Comparison of ENCODE assay signal across 16 cellular contexts in genomic region chr4:87966095-87966496, GRCh38. TPM values are rescaled to one million over a fixed set of nuclear protein-coding genes. Genes with fewer than 3 reads are reported as not detected.
DNase-seq lines count a peak whose midpoint lies in the region; ATAC-seq and TF ChIP-seq lines count a peak whose summit lies in the region.
"Had no signal": no experiment of that assay in that cellular context is flagged by ENCODE, and none has a peak within 500 bp of the region (broad histone marks: within the 10 kb centered on the region; RNA-seq: fewer than 3 reads in every experiment).

No MANE protein-coding gene starts in this region.

- no peak for TF ChIP-seq CTCF in WTC11 (IDR thresholded peaks at IDR 0.05)
- no peak for TF ChIP-seq CTCF in activated CD8-positive, alpha-beta T cell treated with anti-CD3 and anti-CD28 coated beads for 36 hours (IDR thresholded peaks at IDR 0.05)
- no peak for TF ChIP-seq CTCF in psoas muscle (IDR thresholded peaks at IDR 0.05)

- no peak overlapping the region for H2BK15ac ChIP-seq in neuronal stem cell (ENCODE audit: low read length)

- H3K9me3 ChIP-seq in neuronal stem cell (replicated peaks in 1 of 2; ENCODE audit: control insufficient read depth in 2 of 2, insufficient read depth in 1 of 2, low read depth in 1 of 2, low read length in 2 of 2) (peaks cover 0 to 2% of the 10 kb centered on the region in 2 donors), aorta (ENCODE audit: control insufficient read depth, low read length) (no peaks in the 10 kb centered on the region), psoas muscle (no peaks in the 10 kb centered on the region)
- H3K9me3 ChIP-seq: BE2C had no signal

- ATAC-seq in WTC11: no peak
- ATAC-seq in esophagus mucosa: peak; percentile 23
- peak; percentile 37 for ATAC-seq in aorta (ENCODE audit: low FRiP score)
- no peak for ATAC-seq in activated CD8-positive, alpha-beta T cell treated with anti-CD3 and anti-CD28 coated beads for 36 hours
- ATAC-seq in psoas muscle: no peak
- ATAC-seq: HepG2 had no signal

- H3K4me3 Mint-ChIP-seq in WTC11: no peak overlapping the region
- no peak overlapping the region for H3K4me3 Mint-ChIP-seq in activated CD8-positive, alpha-beta T cell treated with anti-CD3 and anti-CD28 coated beads for 36 hours
- H3K4me3 Mint-ChIP-seq: CD4-positive, alpha-beta memory T cell; HFFc6 had no signal

- H3K79me1 ChIP-seq in neuronal stem cell (ENCODE audit: low read depth, low read length): no peaks in the 10 kb centered on the region

- POLR2A ChIA-PET in WTC11 (lab: Charles Lee): no interaction called here
- POLR2A ChIA-PET in activated CD8-positive, alpha-beta T cell treated with anti-CD3 and anti-CD28 coated beads for 36 hours (lab: Charles Lee): no interaction called here

- H3K4me1 Mint-ChIP-seq in WTC11: peaks cover 5% of the 10 kb centered on the region
- no peaks in the 10 kb centered on the region for H3K4me1 Mint-ChIP-seq in activated CD8-positive, alpha-beta T cell treated with anti-CD3 and anti-CD28 coated beads for 36 hours (ENCODE audit: low read depth)
- H3K4me1 Mint-ChIP-seq: CD4-positive, alpha-beta memory T cell had no signal

- H3K27me3 Mint-ChIP-seq in WTC11 (ENCODE audit: low read depth): peaks cover 7% of the 10 kb centered on the region
- H3K27me3 Mint-ChIP-seq in activated CD8-positive, alpha-beta T cell treated with anti-CD3 and anti-CD28 coated beads for 36 hours: peaks cover 5% of the 10 kb centered on the region

- peak overlapping the region; percentile 25 for H3K18ac ChIP-seq in neuronal stem cell (ENCODE audit: low read length)

- H3K27ac Mint-ChIP-seq in WTC11: no peak overlapping the region
- no peak overlapping the region for H3K27ac Mint-ChIP-seq in activated CD8-positive, alpha-beta T cell treated with anti-CD3 and anti-CD28 coated beads for 36 hours
- H3K27ac Mint-ChIP-seq: CD4-positive, alpha-beta memory T cell; HFFc6 had no signal

- H3K36me3 ChIP-seq in neuronal stem cell (replicated peaks in 1 of 2; ENCODE audit: control insufficient read depth in 2 of 2, insufficient read depth in 2 of 2, low read length in 2 of 2) (no peaks in the 10 kb centered on the region), aorta (ENCODE audit: control insufficient read depth in 1 of 2, insufficient read depth in 2 of 2, low read length in 1 of 2) (no peaks in the 10 kb centered on the region), psoas muscle (ENCODE audit: insufficient read depth in 1 of 2, low read depth in 1 of 2) (no peaks in the 10 kb centered on the region)
- H3K36me3 ChIP-seq: BE2C had no signal

- peak overlapping the region; percentile 63 for H3K9ac ChIP-seq in neuronal stem cell (ENCODE audit: low read depth, low read length, poor library complexity)

- H3K27me3 ChIP-seq in neuronal stem cell (ENCODE audit: control insufficient read depth in 3 of 3, insufficient read depth in 3 of 3, low read depth in 1 of 3, low read length in 3 of 3) (no peaks in the 10 kb centered on the region), aorta (ENCODE audit: control insufficient read depth in 1 of 2, insufficient read depth in 2 of 2, low read length in 1 of 2) (no peaks in the 10 kb centered on the region), psoas muscle (ENCODE audit: insufficient read depth in 3 of 3, low read length in 2 of 3) (no peaks in the 10 kb centered on the region)

- H3K14ac ChIP-seq in neuronal stem cell (ENCODE audit: low read length): no peak overlapping the region

- H2BK5ac ChIP-seq in neuronal stem cell (ENCODE audit: low read length): peak overlapping the region; percentile 33

- no peak for DNase-seq in WTC11 (ENCODE audit: low spot score)
- no peak for DNase-seq in neuronal stem cell (ENCODE audit: low spot score)
- no peak for DNase-seq in aorta
- DNase-seq in NCI-H2171 treated with DMSO at 0.1 percent for 48 hours (lab: John Stamatoyannopoulos, UW): no peak
- DNase-seq in activated CD8-positive, alpha-beta T cell treated with anti-CD3 and anti-CD28 coated beads for 36 hours: no peak
- no peak for DNase-seq in psoas muscle
- DNase-seq: CD4-positive, alpha-beta memory T cell; DMS79; EL; GOT3; HCEC 1CT; HFFc6 had no signal

- H2AFZ ChIP-seq in neuronal stem cell (ENCODE audit: low read length): no peak overlapping the region

- H3K4me1 ChIP-seq in neuronal stem cell (ENCODE audit: control insufficient read depth in 2 of 2, insufficient read depth in 1 of 2, low read depth in 1 of 2, low read length in 2 of 2): no peaks in the 10 kb centered on the region
- no peaks in the 10 kb centered on the region for H3K4me1 ChIP-seq in aorta (ENCODE audit: control insufficient read depth in 1 of 2, insufficient read depth in 2 of 2, low read length in 2 of 2)
- H3K4me1 ChIP-seq in psoas muscle: no peaks in the 10 kb centered on the region
- H3K4me1 ChIP-seq: BE2C had no signal

- H4K91ac ChIP-seq in neuronal stem cell (ENCODE audit: low read depth, low read length, poor library complexity): no peak overlapping the region

- CTCF ChIA-PET in WTC11 (lab: Charles Lee): interaction anchor here (1.0 to 1.7 kb wide), 4 partner anchors 8 to 67 kb away, joined by 3 to 11 read pairs (median 4); no protein-coding TSS in a partner anchor
- CTCF ChIA-PET in activated CD8-positive, alpha-beta T cell treated with anti-CD3 and anti-CD28 coated beads for 36 hours (lab: Charles Lee): interaction anchor here (1.3 kb wide), 1 partner anchor 10 kb away, joined by 3 read pairs; no protein-coding TSS in a partner anchor

- no peak overlapping the region for H2BK120ac ChIP-seq in neuronal stem cell (ENCODE audit: low read depth, low read length)

- no peak overlapping the region for H3K4me3 ChIP-seq in neuronal stem cell (ENCODE audit: low read length in 2 of 2)
- H3K4me3 ChIP-seq in aorta (ENCODE audit: low read length in 2 of 2): no peak overlapping the region
- no peak overlapping the region for H3K4me3 ChIP-seq in psoas muscle

- H3K4me2 ChIP-seq in neuronal stem cell (ENCODE audit: insufficient read depth, low read length, poor library complexity, severe bottlenecking): no peak overlapping the region

- intact Hi-C loops in aorta (cut with DNase I) (loop anchor here in 1 of 2 donors (10.0 kb wide), 1 partner anchor 249 kb away; no protein-coding TSS in a partner anchor), psoas muscle (cut with DNase I) (no loop called here)
- intact Hi-C loops in activated CD8-positive, alpha-beta T cell treated with anti-CD3 and anti-CD28 coated beads for 36 hours (cut with micrococcal nuclease): no loop called here

- H3K23ac ChIP-seq in neuronal stem cell (ENCODE audit: low read depth, low read length, poor library complexity): no peak overlapping the region

- H2BK12ac ChIP-seq in neuronal stem cell (ENCODE audit: low read length): no peak overlapping the region

- WGBS in neuronal stem cell (ENCODE audit: extremely low coverage in 2 of 2, insufficient read length in 2 of 2, insufficient replicate concordance in 1 of 2), 2 donors: no CpG with 5 or more reads among the region's 9 CpGs
- 96% methylated on average over 9 of the region's 9 CpGs for whole genome bisulfite sequencing in aorta, 2 donors
- WGBS in psoas muscle, 3 donors: 92 to 93% (median 92%) methylated on average over 9 of the region's 9 CpGs

- no peaks in the 10 kb centered on the region for H3K36me3 Mint-ChIP-seq in WTC11
- no peaks in the 10 kb centered on the region for H3K36me3 Mint-ChIP-seq in activated CD8-positive, alpha-beta T cell treated with anti-CD3 and anti-CD28 coated beads for 36 hours (ENCODE audit: low read depth)
- H3K36me3 Mint-ChIP-seq: CD4-positive, alpha-beta memory T cell had no signal

- H2AK5ac ChIP-seq in neuronal stem cell (ENCODE audit: low read depth, low read length): peak overlapping the region; percentile 70

- H3K4ac ChIP-seq in neuronal stem cell (ENCODE audit: low read length): no peak overlapping the region

- no peak overlapping the region for H4K8ac ChIP-seq in neuronal stem cell (ENCODE audit: low read depth, low read length)

- no peaks in the 10 kb centered on the region for H3K9me3 Mint-ChIP-seq in WTC11
- H3K9me3 Mint-ChIP-seq in activated CD8-positive, alpha-beta T cell treated with anti-CD3 and anti-CD28 coated beads for 36 hours: no peaks in the 10 kb centered on the region
- H3K9me3 Mint-ChIP-seq: HFFc6 had no signal

- no peak overlapping the region for H3K27ac ChIP-seq in neuronal stem cell (replicated peaks; ENCODE audit: low read length)
- H3K27ac ChIP-seq in aorta (ENCODE audit: low read depth in 1 of 2, low read length in 2 of 2): no peak overlapping the region
- H3K27ac ChIP-seq in psoas muscle: no peak overlapping the region
- H3K27ac ChIP-seq: C4-2B had no signal

TF ChIP-seq in WTC11, 78 proteins besides CTCF, POLR2A, EP300 and RAD21 (continues in another document):
- no peak for TF ChIP-seq ZNF121 (CRISPR knock-in tag; IDR thresholded peaks at IDR 0.05)
- TF ChIP-seq FOXP1 (CRISPR knock-in tag; IDR thresholded peaks at IDR 0.05; ENCODE audit: borderline replicate concordance): peak; percentile 36; the same call in 1 of the 2 replicates

RNA-seq across cellular contexts. Expression of gene SPP1, which starts 9.4 kb away (rescaled TPM):
- total RNA-seq in WTC11 (2021) (24.5 to 56.6 TPM (median 31.8 TPM) in 3 replicates), esophagus mucosa (1.4 TPM), aorta (100 to 1,000 TPM; 180 to 199 TPM), psoas muscle (10 to 100 TPM in 2 of 4 donors, 1 to 10 TPM in 2; 1.4 to 58.7 (median 25.0) TPM)
- polyA plus RNA-seq in neuronal stem cell (2013, experiment 1 of 2): 1.2 TPM
- 1.6 TPM for polyA plus RNA-seq in neuronal stem cell (2013, experiment 2 of 2)
- polyA plus RNA-seq in aorta (10 to 100 TPM in 1 of 2 donors, 1 to 10 TPM in 1; 3.7 to 89.2 TPM), psoas muscle (1 to 10 TPM in 1 of 3 donors, under 1 TPM in 2; 0.69 to 5.5 (median 0.70) TPM)
- not detected for total RNA-seq in activated CD8-positive, alpha-beta T cell treated with anti-CD3 and anti-CD28 coated beads for 36 hours
- polyA plus RNA-seq: CD4-positive, alpha-beta memory T cell had no signal

RNA-seq across cellular contexts. Expression of gene PKD2, which starts 41.3 kb away (rescaled TPM):
- total RNA-seq in WTC11 (2021): 21.4 to 27.0 TPM (median 25.5 TPM) in 3 replicates
- total RNA-seq in esophagus mucosa: 7.5 TPM
- polyA plus RNA-seq in neuronal stem cell (2013, experiment 1 of 2): 10.3 TPM
- 11.0 TPM for polyA plus RNA-seq in neuronal stem cell (2013, experiment 2 of 2)
- 100 to 1,000 TPM; 132 to 311 TPM for total RNA-seq in aorta
- polyA plus RNA-seq in aorta: 10 to 100 TPM; 62.7 to 87.3 TPM
- total RNA-seq in activated CD8-positive, alpha-beta T cell treated with anti-CD3 and anti-CD28 coated beads for 36 hours: 1 to 10 TPM; 2.3 to 2.8 TPM
- total RNA-seq in psoas muscle: 1 to 10 TPM; 2.9 to 8.3 (median 5.4) TPM
- 1 to 10 TPM; 2.1 to 2.5 (median 2.4) TPM for polyA plus RNA-seq in psoas muscle

Comparison
In these comparisons a context has a peak if more than half of its experiments do, and no peak if none do; other contexts are left out.
1. ATAC-seq: peak in esophagus mucosa (single experiment) and aorta (single experiment); none in WTC11 (single experiment), activated CD8-positive, alpha-beta T cell treated with anti-CD3 and anti-CD28 coated beads for 36 hours (single experiment) and psoas muscle (0 of 4).